ENCODE assay signal across 26 cellular contexts in the genomic region with DNA sequence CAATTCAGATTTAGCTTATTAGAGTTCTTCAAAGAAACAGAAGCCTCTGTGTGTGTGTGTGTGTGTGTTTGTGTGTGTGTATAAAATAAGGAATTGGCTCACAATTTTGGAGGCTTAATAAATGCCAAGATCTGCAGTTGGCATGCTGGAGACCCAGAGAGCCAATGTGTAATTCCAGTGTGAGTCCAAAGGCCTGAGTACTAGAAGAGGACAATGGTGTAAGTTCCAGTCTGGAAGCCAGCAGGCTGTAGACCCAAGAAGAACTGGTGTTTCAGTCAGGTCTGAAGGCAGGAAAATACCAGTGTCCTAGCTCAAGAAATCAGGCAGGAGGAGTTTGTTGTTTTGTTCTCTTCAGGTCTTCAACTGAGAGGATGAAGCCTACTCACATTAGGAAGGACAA. TPM values are rescaled to one million over a fixed set of nuclear protein-coding genes. Genes with fewer than 3 reads are reported as not detected.
DNase-seq lines count a peak whose midpoint lies in the region; ATAC-seq, FAIRE-seq and TF ChIP-seq lines count a peak whose summit lies in the region.
"Had no signal": no experiment of that assay in that cellular context is flagged by ENCODE, and none has a peak within 500 bp of the region (broad histone marks: within the 10 kb centered on the region; RNA-seq: fewer than 3 reads in every experiment).

No MANE protein-coding gene starts in this region.

- peak overlapping the region; percentile 61 for H3K27ac ChIP-seq in subcutaneous abdominal adipose tissue (ENCODE audit: low read depth, low read length)
- no peak overlapping the region for H3K27ac ChIP-seq in body of pancreas
- H3K27ac ChIP-seq in CD4-positive, alpha-beta T cell (ENCODE audit: low read depth, low read length): no peak overlapping the region
- H3K27ac ChIP-seq: 22Rv1, C4-2B, RWPE1 had no signal

- H3K4me3 ChIP-seq in subcutaneous abdominal adipose tissue (ENCODE audit: low read depth in 1 of 5, low read length in 5 of 5): no peak overlapping the region
- H3K4me3 ChIP-seq in body of pancreas: no peak overlapping the region

- H3K4me1 ChIP-seq in subcutaneous abdominal adipose tissue (ENCODE audit: control insufficient read depth in 5 of 5, insufficient read depth in 5 of 5, low read length in 5 of 5): peaks cover 0 to 10% (median 0%) of the 10 kb centered on the region in 5 donors
- no peaks in the 10 kb centered on the region for H3K4me1 ChIP-seq in body of pancreas

- no peaks in the 10 kb centered on the region for H3K9me3 Mint-ChIP-seq in WTC11
- no peaks in the 10 kb centered on the region for H3K9me3 Mint-ChIP-seq in CD4-positive, alpha-beta T cell
- H3K9me3 Mint-ChIP-seq: CD8-positive, alpha-beta memory T cell had no signal

- H3K36me3 ChIP-seq in subcutaneous abdominal adipose tissue (ENCODE audit: control insufficient read depth in 5 of 5, insufficient read depth in 5 of 5, low read length in 5 of 5) (peaks cover 0 to 2% (median 0%) of the 10 kb centered on the region in 5 donors), body of pancreas (replicated peaks in 1 of 2; ENCODE audit: insufficient read depth in 1 of 2, low read depth in 2 of 2) (no peaks in the 10 kb centered on the region)

- intact Hi-C loops in body of pancreas (cut with DNase I): no loop called here
- intact Hi-C loops in CD4-positive, alpha-beta T cell (cut with DNase I, micrococcal nuclease): no loop called here

- FAIRE-seq in GM12891 (lab: Jason Lieb, UNC): peak; percentile 45

- H3K27ac Mint-ChIP-seq in WTC11: peak overlapping the region; percentile 21; the same call in 1 of the 2 replicates
- no peak overlapping the region for H3K27ac Mint-ChIP-seq in CD4-positive, alpha-beta T cell
- H3K27ac Mint-ChIP-seq: B cell had no signal

- H3K9me3 ChIP-seq in subcutaneous abdominal adipose tissue (ENCODE audit: control insufficient read depth in 5 of 5, low read length in 5 of 5) (no peaks in the 10 kb centered on the region), body of pancreas (no peaks in the 10 kb centered on the region)
- H3K9me3 ChIP-seq in CD4-positive, alpha-beta T cell (ENCODE audit: control insufficient read depth, low read length): no peaks in the 10 kb centered on the region

- H3K27me3 Mint-ChIP-seq in WTC11 (ENCODE audit: low read depth): no peaks in the 10 kb centered on the region
- no peaks in the 10 kb centered on the region for H3K27me3 Mint-ChIP-seq in CD4-positive, alpha-beta T cell
- H3K27me3 Mint-ChIP-seq: B cell had no signal

- peaks cover 17% of the 10 kb centered on the region for H3K4me1 Mint-ChIP-seq in WTC11
- H3K4me1 Mint-ChIP-seq in CD4-positive, alpha-beta T cell (ENCODE audit: low read depth): peaks cover 10% of the 10 kb centered on the region

- CTCF ChIA-PET in WTC11 (lab: Charles Lee): interaction anchor here (1.0 to 1.3 kb wide), 2 partner anchors 40 to 63 kb away, joined by 3 read pairs; no protein-coding TSS in a partner anchor
- CTCF ChIA-PET in CD4-positive, alpha-beta T cell (lab: Charles Lee): no interaction called here

- POLR2A ChIA-PET in WTC11 (lab: Charles Lee): no interaction called here
- POLR2A ChIA-PET in CD4-positive, alpha-beta T cell (lab: Charles Lee): interaction anchor here (0.7 kb wide), 1 partner anchor 77 kb away, joined by 5 read pairs; no protein-coding TSS in a partner anchor

- no peak overlapping the region for H3K9ac ChIP-seq in subcutaneous abdominal adipose tissue (ENCODE audit: low read length in 5 of 5)

- H3K27me3 ChIP-seq in subcutaneous abdominal adipose tissue (ENCODE audit: control insufficient read depth in 5 of 5, insufficient read depth in 4 of 5, low read length in 5 of 5): no peaks in the 10 kb centered on the region
- H3K27me3 ChIP-seq in body of pancreas: no peaks in the 10 kb centered on the region
- H3K27me3 ChIP-seq in CD4-positive, alpha-beta T cell (ENCODE audit: control insufficient read depth, insufficient read depth, low read length): no peaks in the 10 kb centered on the region

- no peak overlapping the region for H3K4me3 Mint-ChIP-seq in WTC11
- no peak overlapping the region for H3K4me3 Mint-ChIP-seq in CD4-positive, alpha-beta T cell
- H3K4me3 Mint-ChIP-seq: B cell; CD8-positive, alpha-beta memory T cell had no signal

- DNase-seq in GM12891 (ENCODE audit: insufficient read length, low spot score) (no peak), WTC11 (ENCODE audit: low spot score) (no peak), left lobe of liver (ENCODE audit: low spot score) (no peak), body of pancreas (no peak)
- no peak for DNase-seq in CD4-positive, alpha-beta T cell
- DNase-seq: Calu3; CD8-positive, alpha-beta memory T cell; DND-41; KBM-7; MV-4-11; NCI-H1105; NCI-H1436 treated with DMSO at 0.1 percent for 48 hours; NCI-H1930; NCI-H2107; NCI-H446 treated with DMSO at 0.1 percent for 48 hours; NCI-H526; NCI-H82; NK-92 treated with Interleukin-12 subunit alpha and Interleukin-12 subunit beta, amount 100 ng/mL, for 24 hours; SHP77 had no signal

- peak; percentile 34; the same call in 1 of the 2 replicates for ATAC-seq in WTC11
- ATAC-seq in left lobe of liver: peak; percentile 98
- ATAC-seq in body of pancreas: no peak
- ATAC-seq in CD4-positive, alpha-beta T cell (ENCODE audit: poor library complexity): no peak
- no peak for ATAC-seq in activated CD4-positive, CD25-positive, alpha-beta regulatory T cell treated with anti-CD3 and anti-CD28 coated beads, Interleukin-2, amount 50 U/mL, for 24 hours
- ATAC-seq in HG03442 (IDR thresholded peaks at IDR 0.05; ENCODE audit: unreplicated experiment): no peak

- TF ChIP-seq POLR2A in GM12891 (IDR thresholded peaks at IDR 0.05; ENCODE audit: low read depth, low read length): no peak
- no peak for TF ChIP-seq POLR2A in body of pancreas (IDR thresholded peaks at IDR 0.05)

- no peaks in the 10 kb centered on the region for H3K36me3 Mint-ChIP-seq in WTC11
- peaks cover 4% of the 10 kb centered on the region for H3K36me3 Mint-ChIP-seq in CD4-positive, alpha-beta T cell (ENCODE audit: low read depth)

- no peak for TF ChIP-seq CTCF in WTC11 (IDR thresholded peaks at IDR 0.05)
- no peak for TF ChIP-seq CTCF in body of pancreas (IDR thresholded peaks at IDR 0.05)
- TF ChIP-seq CTCF in CD4-positive, alpha-beta T cell (IDR thresholded peaks at IDR 0.05): no peak

TF ChIP-seq in GM12891, 5 proteins besides CTCF, POLR2A, EP300 and RAD21:
- TF ChIP-seq SPI1 (IDR thresholded peaks at IDR 0.05; ENCODE audit: low read depth, low read length): no peak

TF ChIP-seq in WTC11, 78 proteins besides CTCF, POLR2A, EP300 and RAD21:
- TF ChIP-seq MXD4 (CRISPR knock-in tag; IDR thresholded peaks at IDR 0.05; ENCODE audit: borderline replicate concordance) (no peak), ZNF232 (CRISPR knock-in tag; IDR thresholded peaks at IDR 0.05) (no peak), TCF7 (CRISPR knock-in tag; IDR thresholded peaks at IDR 0.05; ENCODE audit: low read depth) (no peak), ELF4 (CRISPR knock-in tag; IDR thresholded peaks at IDR 0.05; ENCODE audit: low read depth) (no peak), ATF1 (CRISPR knock-in tag; IDR thresholded peaks at IDR 0.05) (no peak), ZNF396 (CRISPR knock-in tag; IDR thresholded peaks at IDR 0.05; ENCODE audit: borderline replicate concordance) (no peak), EMX1 (CRISPR knock-in tag; IDR thresholded peaks at IDR 0.05) (no peak), TEAD1 (CRISPR knock-in tag; IDR thresholded peaks at IDR 0.05) (no peak), SOX15 (CRISPR knock-in tag; IDR thresholded peaks at IDR 0.05) (no peak), NR1H2 (CRISPR knock-in tag; IDR thresholded peaks at IDR 0.05) (no peak), ZBTB21 (CRISPR knock-in tag; IDR thresholded peaks at IDR 0.05; ENCODE audit: borderline replicate concordance) (no peak), SMAD4 (CRISPR knock-in tag; IDR thresholded peaks at IDR 0.05) (no peak), SMAD3 (CRISPR knock-in tag; IDR thresholded peaks at IDR 0.05; ENCODE audit: borderline replicate concordance) (no peak)
- TF ChIP-seq, protein P1, sequence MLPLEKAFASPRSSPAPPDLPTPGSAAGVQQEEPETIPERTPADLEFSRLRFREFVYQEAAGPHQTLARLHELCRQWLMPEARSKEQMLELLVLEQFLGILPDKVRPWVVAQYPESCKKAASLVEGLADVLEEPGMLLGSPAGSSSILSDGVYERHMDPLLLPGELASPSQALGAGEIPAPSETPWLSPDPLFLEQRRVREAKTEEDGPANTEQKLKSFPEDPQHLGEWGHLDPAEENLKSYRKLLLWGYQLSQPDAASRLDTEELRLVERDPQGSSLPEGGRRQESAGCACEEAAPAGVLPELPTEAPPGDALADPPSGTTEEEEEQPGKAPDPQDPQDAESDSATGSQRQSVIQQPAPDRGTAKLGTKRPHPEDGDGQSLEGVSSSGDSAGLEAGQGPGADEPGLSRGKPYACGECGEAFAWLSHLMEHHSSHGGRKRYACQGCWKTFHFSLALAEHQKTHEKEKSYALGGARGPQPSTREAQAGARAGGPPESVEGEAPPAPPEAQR (CRISPR knock-in tag; IDR thresholded peaks at IDR 0.05): no peak

RNA-seq across cellular contexts. Expression of a gene that starts 20.0 kb away (rescaled TPM):
- polyA plus RNA-seq in GM12891 (2012; ENCODE audit: low read depth, missing spikeins): 4.1 TPM
- total RNA-seq in WTC11 (2021): 28.4 to 35.8 TPM (median 30.9 TPM) in 3 replicates
- total RNA-seq in left lobe of liver: 18.2 TPM
- total RNA-seq in body of pancreas: 10 to 100 TPM; 11.2 to 20.1 TPM
- total RNA-seq in CD4-positive, alpha-beta T cell: 10 to 100 TPM; 14.1 to 15.6 TPM

Comparison
In these comparisons a context has a peak if more than half of its experiments do, and no peak if none do; other contexts are left out.
1. ATAC-seq: peak in WTC11 (single experiment) and left lobe of liver (single experiment); none in body of pancreas (single experiment), CD4-positive, alpha-beta T cell (single experiment), activated CD4-positive, CD25-positive, alpha-beta regulatory T cell treated with anti-CD3 and anti-CD28 coated beads, Interleukin-2, amount 50 U/mL, for 24 hours (0 of 2) and HG03442 (single experiment).